25 cellular contexts compared by ENCODE assay signal in the genomic region with DNA sequence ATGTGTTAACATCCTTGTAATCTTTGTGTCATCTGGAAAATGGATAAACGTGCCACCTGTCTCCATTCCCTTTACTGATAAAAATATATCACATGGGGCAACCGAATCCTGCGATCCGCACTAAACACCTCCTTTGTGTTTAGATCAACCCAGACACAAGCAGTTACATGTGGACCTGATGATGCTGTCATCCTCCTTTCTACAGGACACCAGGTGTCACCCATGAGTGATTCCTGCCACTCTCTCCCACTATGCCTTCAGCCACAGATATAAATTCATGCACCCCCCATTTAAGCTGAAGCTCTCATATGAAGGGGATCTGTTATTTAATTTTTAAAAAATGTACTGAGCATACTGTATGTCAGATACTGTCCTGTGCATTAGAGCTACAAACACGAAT.
"Had no signal": no experiment of that assay in that cellular context is flagged by ENCODE, and none has a peak within 500 bp of the region (broad histone marks: within the 10 kb centered on the region; RNA-seq: fewer than 3 reads in every experiment).

No MANE protein-coding gene starts in this region.

- DNase-seq: effector CD4-positive, alpha-beta T cell; endodermal cell; erythroblast; foreskin keratinocyte; kidney; left cardiac atrium; left ventricle myocardium superior; mesenchymal stem cell; midbrain; nucleus accumbens; pancreas; spleen; stimulated activated CD4-positive, alpha-beta T cell treated with anti-CD3 and anti-CD28 coated beads, Interleukin-15, amount 100 ng/mL, for 24 hours; stimulated activated CD4-positive, alpha-beta T cell treated with anti-CD3 and anti-CD28 coated beads, Interleukin-1b, Interleukin-23, amount 100 ng/mL, for 48 hours; stimulated activated CD4-positive, alpha-beta T cell treated with anti-CD3 and anti-CD28 coated beads, Interleukin-4, amount 100 ng/mL, for 24 hours; tibial artery; upper lobe of left lung; uterus had no signal

- H3K4me2 ChIP-seq: hepatocyte, neural progenitor cell had no signal

- H3K27ac ChIP-seq: foreskin keratinocyte, hepatocyte, neural progenitor cell, pancreas, prostate gland, spleen, tibial artery, upper lobe of left lung, uterus had no signal

- H3K4me1 ChIP-seq: foreskin keratinocyte, neural progenitor cell, pancreas, prostate gland, uterus had no signal

- H3K9me3 ChIP-seq: pancreas, prostate gland, spleen, tibial artery, upper lobe of left lung, uterus had no signal

- FAIRE-seq: endothelial cell of umbilical vein, kidney, pancreas had no signal

- H3K4me3 ChIP-seq: hepatocyte, lung, neural progenitor cell, pancreas, prostate gland, spleen, tibial artery, upper lobe of left lung, uterus had no signal

- ATAC-seq: foreskin keratinocyte; pancreas; sciatic nerve; stimulated activated memory B cell treated with anti-CD40 and anti-IgM and Interleukin-4, amounts not matched to agents 10 μg/mL and 1 μg/mL and 100 μg/mL, for 72 hours had no signal
